In genomic region chrX:2474963-2475726, GRCh38 we compare ENCODE assay signal across 17 cellular contexts. TPM values are rescaled to one million over a fixed set of nuclear protein-coding genes. Genes with fewer than 3 reads are reported as not detected.
DNase-seq lines count a peak whose midpoint lies in the region; ATAC-seq and TF ChIP-seq lines count a peak whose summit lies in the region.
"Had no signal": no experiment of that assay in that cellular context is flagged by ENCODE, and none has a peak within 500 bp of the region (broad histone marks: within the 10 kb centered on the region; RNA-seq: fewer than 3 reads in every experiment).

No MANE protein-coding gene starts in this region.

- DNase-seq in chondrocyte (ENCODE audit: low spot score), result peak; percentile 83
- DNase-seq in lower lobe of right lung, result peak; percentile 30
- DNase-seq in activated T-cell treated with anti-CD3 and anti-CD28 coated beads, Interleukin-2, amount 50 U/mL, for 48 hours, result no peak
- DNase-seq in NCI-H82 (lab: John Stamatoyannopoulos, UW), result no peak
- no peak for DNase-seq in NOMO-1 treated with DMSO at 0.1 percent for 48 hours (lab: John Stamatoyannopoulos, UW; ENCODE audit: unreplicated experiment)
- DNase-seq: DMS153, EL, HFFc6, MM.1S, NCI-H187 treated with DMSO at 0.1 percent for 48 hours, NCI-H2171, NCI-H510A, SW 1271 had no signal

- no peak overlapping the region for H3K27ac Mint-ChIP-seq in chondrocyte (ENCODE audit: unreplicated experiment)
- H3K27ac Mint-ChIP-seq: HFFc6 had no signal

- intact Hi-C loops in lower lobe of right lung (cut with DNase I), result no loop called here

- no peaks in the 10 kb centered on the region for H3K9me3 ChIP-seq in HEK293 (ENCODE audit: control insufficient read depth, insufficient read depth, low read depth, low read length)
- no peaks in the 10 kb centered on the region for H3K9me3 ChIP-seq in lower lobe of right lung
- H3K9me3 ChIP-seq: SJSA1 had no signal

- H3K4me3 ChIP-seq in HEK293 (ENCODE audit: low read depth, low read length) (no peak overlapping the region), lower lobe of right lung (no peak overlapping the region)
- H3K4me3 ChIP-seq: BLaER1, SJSA1 had no signal

- H3K36me3 ChIP-seq in HEK293 (ENCODE audit: control insufficient read depth in 2 of 2, insufficient read depth in 1 of 2, low read length in 2 of 2) (peaks cover 0 to 3% of the 10 kb centered on the region in 2 experiments; a peak in 1 of 3 replicates), lower lobe of right lung (no peaks in the 10 kb centered on the region)
- H3K36me3 ChIP-seq: SJSA1 had no signal

- H3K27ac ChIP-seq in HEK293 (ENCODE audit: extremely low read depth, low read depth, low read length) (no peak overlapping the region), lower lobe of right lung (no peak overlapping the region)
- H3K27ac ChIP-seq: BLaER1, SJSA1 had no signal

- CTCF ChIA-PET in HEK293 (lab: Yijun Ruan, JAX), result no interaction called here

- TF ChIP-seq CTCF in HEK293 (tag by site-specific recombination; IDR thresholded peaks at IDR 0.05) (no peak), chondrocyte (IDR thresholded peaks at IDR 0.05) (no peak), lower lobe of right lung (IDR thresholded peaks at IDR 0.05) (no peak)

- no peak overlapping the region for H3K4me3 Mint-ChIP-seq in chondrocyte (ENCODE audit: unreplicated experiment)
- H3K4me3 Mint-ChIP-seq: HFFc6 had no signal

- ATAC-seq in lower lobe of right lung (no peak), HG03520 (IDR thresholded peaks at IDR 0.05; ENCODE audit: unreplicated experiment) (no peak)

- H3K36me3 Mint-ChIP-seq in chondrocyte (ENCODE audit: low read depth), result no peaks in the 10 kb centered on the region

- no peaks in the 10 kb centered on the region for H3K27me3 Mint-ChIP-seq in chondrocyte (ENCODE audit: low read depth)

- no peaks in the 10 kb centered on the region for H3K27me3 ChIP-seq in lower lobe of right lung (ENCODE audit: low read depth)
- H3K27me3 ChIP-seq: BLaER1, SJSA1 had no signal

- H3K4me1 Mint-ChIP-seq in chondrocyte (ENCODE audit: low read depth), result no peaks in the 10 kb centered on the region

- POLR2A ChIA-PET in HEK293 (lab: Yijun Ruan, JAX), result no interaction called here

- H3K4me1 ChIP-seq in HEK293 (ENCODE audit: control insufficient read depth, insufficient read depth, low read length) (no peaks in the 10 kb centered on the region), lower lobe of right lung (no peaks in the 10 kb centered on the region)
- H3K4me1 ChIP-seq: BLaER1, SJSA1 had no signal

- peaks cover 3% of the 10 kb centered on the region for H3K9me3 Mint-ChIP-seq in chondrocyte (ENCODE audit: low read depth)
- H3K9me3 Mint-ChIP-seq: HFFc6 had no signal

TF ChIP-seq in HEK293, 187 proteins besides CTCF, POLR2A, EP300 and RAD21:
- TF ChIP-seq BCL11B (tag by site-specific recombination; IDR thresholded peaks at IDR 0.05; ENCODE audit: low read depth) (no peak), GLIS1 (tag by site-specific recombination; IDR thresholded peaks at IDR 0.05) (no peak), ZNF18 (tag by site-specific recombination; IDR thresholded peaks at IDR 0.05) (0 out of 2 replicates have a peak, but pooled peaks have one; percentile 46), ZNF211 (tag by site-specific recombination; IDR thresholded peaks at IDR 0.05; ENCODE audit: low read depth) (no peak), ZIC2 (tag by site-specific recombination; IDR thresholded peaks at IDR 0.05) (no peak), ZNF121 (tag by site-specific recombination; IDR thresholded peaks at IDR 0.05) (peak; percentile 82), ZNF548 (tag by site-specific recombination; IDR thresholded peaks at IDR 0.05) (no peak), ZBTB48 (tag by site-specific recombination; IDR thresholded peaks at IDR 0.05) (peak; percentile 98)

RNA-seq across cellular contexts. Expression of gene DHRSX, which starts 25.6 kb away (rescaled TPM):
- total RNA-seq in chondrocyte, result 30.1 to 35.2 TPM (median 35.0 TPM) in 3 replicates
- total RNA-seq in lower lobe of right lung, result 31.9 TPM

RNA-seq across cellular contexts. Expression of gene ZBED1, which starts 25.6 kb away (rescaled TPM):
- total RNA-seq in chondrocyte (39.8 to 45.0 TPM (median 40.1 TPM) in 3 replicates), lower lobe of right lung (46.3 TPM)

Comparison
In these comparisons a context has a peak if more than half of its experiments do, and no peak if none do; other contexts are left out.
1. DNase-seq: peak in chondrocyte (single experiment) and lower lobe of right lung (single experiment); none in activated T-cell treated with anti-CD3 and anti-CD28 coated beads, Interleukin-2, amount 50 U/mL, for 48 hours (0 of 2), NCI-H82 (single experiment) and NOMO-1 treated with DMSO at 0.1 percent for 48 hours (single experiment).